8 cellular contexts compared by ENCODE assay signal in the genomic region with DNA sequence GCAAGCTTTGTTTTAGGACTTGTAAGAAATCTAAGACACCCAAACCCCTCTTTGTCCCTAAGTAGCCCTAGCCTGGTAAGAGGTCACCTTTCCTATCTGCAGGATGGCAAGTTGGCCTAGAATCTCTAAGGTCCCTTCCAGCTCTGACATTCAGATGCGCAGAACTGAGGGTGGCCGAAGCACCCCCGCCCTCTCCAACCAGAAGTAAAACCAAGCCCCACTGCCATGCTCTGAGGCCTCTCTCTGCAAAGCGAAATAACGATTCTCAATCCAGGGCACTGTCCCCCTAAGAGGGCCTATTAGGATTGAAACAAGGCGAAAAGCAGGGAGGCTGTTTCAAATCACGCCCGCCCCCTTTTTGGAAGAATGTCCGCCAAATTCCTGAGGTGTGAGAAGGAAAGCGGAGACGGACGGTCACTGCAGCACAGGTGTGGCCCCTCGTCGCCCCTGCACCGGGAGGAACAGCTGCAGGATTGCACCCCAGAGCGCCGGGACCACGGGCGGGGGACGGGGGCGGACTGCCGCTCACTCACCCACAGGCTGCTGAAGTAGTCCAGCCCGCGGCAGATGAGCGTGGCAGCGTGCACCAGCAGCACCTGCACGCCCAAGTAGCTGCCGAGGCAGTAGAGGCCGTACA. TPM values are rescaled to one million over a fixed set of nuclear protein-coding genes. Genes with fewer than 3 reads are reported as not detected.
DNase-seq lines count a peak whose midpoint lies in the region; ATAC-seq, FAIRE-seq and TF ChIP-seq lines count a peak whose summit lies in the region.

No MANE protein-coding gene starts in this region.

- FAIRE-seq in D721Med (lab: Jason Lieb, UNC), result no peak

- H3K4me3 ChIP-seq in gastroesophageal sphincter (peak overlapping the region; percentile 87 to 98), ovary (peak overlapping the region; percentile 96)

- no peak for DNase-seq in activated T-cell treated with anti-CD3 and anti-CD28 coated beads, Interleukin-2, amount 50 U/mL, for 4 hours
- no peak for DNase-seq in activated T-cell treated with anti-CD3 and anti-CD28 coated beads, Interleukin-2, amount 50 U/mL, for 1 hour
- DNase-seq in WTC11 (ENCODE audit: low spot score), result peak; percentile 53
- peak in 3 of 5 donors; percentile 35 to 56 (median 47) for DNase-seq in ovary
- DNase-seq in D721Med (ENCODE audit: insufficient read length, low spot score), result no peak
- DNase-seq in cortex of kidney (lab: John Stamatoyannopoulos, UW), result no peak

- peaks cover 13% of the 10 kb centered on the region for H3K36me3 Mint-ChIP-seq in activated T-cell treated with anti-CD3 and anti-CD28 coated beads, Interleukin-2, amount 50 U/mL, for 4 hours (ENCODE audit: insufficient read depth)
- peaks cover 13% of the 10 kb centered on the region for H3K36me3 Mint-ChIP-seq in WTC11

- H3K9me3 ChIP-seq in gastroesophageal sphincter (no peaks in the 10 kb centered on the region), ovary (no peaks in the 10 kb centered on the region)

- no peak for TF ChIP-seq CTCF in WTC11 (IDR thresholded peaks at IDR 0.05)
- TF ChIP-seq CTCF in gastroesophageal sphincter (IDR thresholded peaks at IDR 0.05), result peak in 1 of 4 experiments; percentile 6
- TF ChIP-seq CTCF in ovary (IDR thresholded peaks at IDR 0.05), result no peak
- no peak for TF ChIP-seq CTCF in D721Med (IDR thresholded peaks at IDR 0.05; ENCODE audit: insufficient read depth, missing control alignments)

- TF ChIP-seq EP300 in gastroesophageal sphincter (IDR thresholded peaks at IDR 0.05) (no peak), ovary (IDR thresholded peaks at IDR 0.05) (no peak)

- H3K4me3 Mint-ChIP-seq in activated T-cell treated with anti-CD3 and anti-CD28 coated beads, Interleukin-2, amount 50 U/mL, for 4 hours, result peak overlapping the region; percentile 92
- peak overlapping the region; percentile 93 for H3K4me3 Mint-ChIP-seq in WTC11

- peak overlapping the region; percentile 76 for H3K27ac Mint-ChIP-seq in WTC11

- TF ChIP-seq POLR2A in gastroesophageal sphincter (IDR thresholded peaks at IDR 0.05), result no peak
- no peak for TF ChIP-seq POLR2A in ovary (IDR thresholded peaks at IDR 0.05)

- WGBS in gastroesophageal sphincter (ENCODE audit: low coverage in 1 of 2), 2 donors, result no CpG with 5 or more reads among the region's 29 CpGs
- 0 to 1% (median 1%) methylated on average over 19 to 29 of the region's 29 CpGs for WGBS in ovary, 3 donors

- no peaks in the 10 kb centered on the region for H3K27me3 Mint-ChIP-seq in activated T-cell treated with anti-CD3 and anti-CD28 coated beads, Interleukin-2, amount 50 U/mL, for 4 hours (ENCODE audit: low read depth)
- no peaks in the 10 kb centered on the region for H3K27me3 Mint-ChIP-seq in WTC11 (ENCODE audit: low read depth)

- H3K27me3 ChIP-seq in gastroesophageal sphincter, result no peaks in the 10 kb centered on the region
- no peaks in the 10 kb centered on the region for H3K27me3 ChIP-seq in ovary

- CTCF ChIA-PET in WTC11 (lab: Charles Lee), result interaction anchor here (0.6 to 1.7 kb wide), 7 partner anchors 11 to 784 kb away, joined by 3 to 7 read pairs (median 5); no protein-coding TSS in a partner anchor

- no peak for ATAC-seq in activated T-cell treated with anti-CD3 and anti-CD28 coated beads, Interleukin-2, amount 50 U/mL, for 4 hours
- ATAC-seq in WTC11 (peak; percentile 2), gastroesophageal sphincter (no peak), GM18502 (IDR thresholded peaks at IDR 0.05; ENCODE audit: poor library complexity, unreplicated experiment) (no peak)

- H3K36me3 ChIP-seq in gastroesophageal sphincter, result no peaks in the 10 kb centered on the region
- H3K36me3 ChIP-seq in ovary, result no peaks in the 10 kb centered on the region

- intact Hi-C loops in ovary (cut with DNase I), result loop anchor here in 3 of 4 donors (10.0 kb wide), 1 partner anchor 104 kb away; a partner anchor contains a TSS

- peaks cover 41% of the 10 kb centered on the region for H3K4me1 Mint-ChIP-seq in activated T-cell treated with anti-CD3 and anti-CD28 coated beads, Interleukin-2, amount 50 U/mL, for 4 hours (ENCODE audit: low read depth)
- H3K4me1 Mint-ChIP-seq in WTC11, result peaks cover 53% of the 10 kb centered on the region

- H3K27ac ChIP-seq in gastroesophageal sphincter (peak overlapping the region; percentile 62 to 95 (median 91)), ovary (peak overlapping the region; percentile 65 to 82)

- H3K4me1 ChIP-seq in gastroesophageal sphincter (peaks cover 2 to 55% (median 18%) of the 10 kb centered on the region in 3 donors), ovary (ENCODE audit: insufficient read depth) (peaks cover 14% of the 10 kb centered on the region)

- H3K9me3 Mint-ChIP-seq in activated T-cell treated with anti-CD3 and anti-CD28 coated beads, Interleukin-2, amount 50 U/mL, for 4 hours, result no peaks in the 10 kb centered on the region
- no peaks in the 10 kb centered on the region for H3K9me3 Mint-ChIP-seq in WTC11

- POLR2A ChIA-PET in WTC11 (lab: Charles Lee), result interaction anchor here (0.6 to 2.2 kb wide), 3 partner anchors 10 to 277 kb away, joined by 4 to 9 read pairs (median 5); no protein-coding TSS in a partner anchor

TF ChIP-seq in WTC11, 78 proteins besides CTCF, POLR2A, EP300 and RAD21 (continues in another document):
- TF ChIP-seq GRHL2 (CRISPR knock-in tag; IDR thresholded peaks at IDR 0.05; ENCODE audit: insufficient replicate concordance, severe bottlenecking) (no peak), GABPB1 (CRISPR knock-in tag; IDR thresholded peaks at IDR 0.05) (0 out of 2 replicates have a peak, but pooled peaks have one; percentile 20), NR2C2 (CRISPR knock-in tag; IDR thresholded peaks at IDR 0.05) (peak; percentile 12; the same call in 1 of the 2 replicates), RELA (CRISPR knock-in tag; IDR thresholded peaks at IDR 0.05; ENCODE audit: borderline replicate concordance) (peak; percentile 74; the same call in 1 of the 2 replicates)
- TF ChIP-seq, protein P1, sequence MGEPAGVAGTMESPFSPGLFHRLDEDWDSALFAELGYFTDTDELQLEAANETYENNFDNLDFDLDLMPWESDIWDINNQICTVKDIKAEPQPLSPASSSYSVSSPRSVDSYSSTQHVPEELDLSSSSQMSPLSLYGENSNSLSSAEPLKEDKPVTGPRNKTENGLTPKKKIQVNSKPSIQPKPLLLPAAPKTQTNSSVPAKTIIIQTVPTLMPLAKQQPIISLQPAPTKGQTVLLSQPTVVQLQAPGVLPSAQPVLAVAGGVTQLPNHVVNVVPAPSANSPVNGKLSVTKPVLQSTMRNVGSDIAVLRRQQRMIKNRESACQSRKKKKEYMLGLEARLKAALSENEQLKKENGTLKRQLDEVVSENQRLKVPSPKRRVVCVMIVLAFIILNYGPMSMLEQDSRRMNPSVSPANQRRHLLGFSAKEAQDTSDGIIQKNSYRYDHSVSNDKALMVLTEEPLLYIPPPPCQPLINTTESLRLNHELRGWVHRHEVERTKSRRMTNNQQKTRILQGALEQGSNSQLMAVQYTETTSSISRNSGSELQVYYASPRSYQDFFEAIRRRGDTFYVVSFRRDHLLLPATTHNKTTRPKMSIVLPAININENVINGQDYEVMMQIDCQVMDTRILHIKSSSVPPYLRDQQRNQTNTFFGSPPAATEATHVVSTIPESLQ (CRISPR knock-in tag; IDR thresholded peaks at IDR 0.05), result no peak
- TF ChIP-seq, protein P2, sequence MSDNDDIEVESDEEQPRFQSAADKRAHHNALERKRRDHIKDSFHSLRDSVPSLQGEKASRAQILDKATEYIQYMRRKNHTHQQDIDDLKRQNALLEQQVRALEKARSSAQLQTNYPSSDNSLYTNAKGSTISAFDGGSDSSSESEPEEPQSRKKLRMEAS (CRISPR knock-in tag; IDR thresholded peaks at IDR 0.05), result peak; percentile 31; the same call in 1 of the 2 replicates
- TF ChIP-seq, protein P3, sequence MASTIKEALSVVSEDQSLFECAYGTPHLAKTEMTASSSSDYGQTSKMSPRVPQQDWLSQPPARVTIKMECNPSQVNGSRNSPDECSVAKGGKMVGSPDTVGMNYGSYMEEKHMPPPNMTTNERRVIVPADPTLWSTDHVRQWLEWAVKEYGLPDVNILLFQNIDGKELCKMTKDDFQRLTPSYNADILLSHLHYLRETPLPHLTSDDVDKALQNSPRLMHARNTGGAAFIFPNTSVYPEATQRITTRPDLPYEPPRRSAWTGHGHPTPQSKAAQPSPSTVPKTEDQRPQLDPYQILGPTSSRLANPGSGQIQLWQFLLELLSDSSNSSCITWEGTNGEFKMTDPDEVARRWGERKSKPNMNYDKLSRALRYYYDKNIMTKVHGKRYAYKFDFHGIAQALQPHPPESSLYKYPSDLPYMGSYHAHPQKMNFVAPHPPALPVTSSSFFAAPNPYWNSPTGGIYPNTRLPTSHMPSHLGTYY (CRISPR knock-in tag; IDR thresholded peaks at IDR 0.05), result no peak

RNA-seq across cellular contexts. Expression of a gene that starts 0.8 kb away (rescaled TPM):
- total RNA-seq in activated T-cell treated with anti-CD3 and anti-CD28 coated beads, Interleukin-2, amount 50 U/mL, for 4 hours, result 10 to 100 TPM; 18.7 to 19.6 (median 19.0) TPM
- total RNA-seq in WTC11 (2021), result 40.8 to 47.2 TPM (median 43.2 TPM) in 3 replicates
- total RNA-seq in gastroesophageal sphincter, result 100 to 1,000 TPM; 130 to 180 (median 142) TPM
- total RNA-seq in ovary, result 10 to 100 TPM; 51.0 to 91.1 (median 77.4) TPM
- polyA plus RNA-seq in ovary, result 100 to 1,000 TPM in 1 of 2 donors, 10 to 100 TPM in 1; 28.1 to 102 TPM

RNA-seq across cellular contexts. Expression of a gene that starts 48.1 kb away (rescaled TPM):
- under 1 TPM in 1 of 3 donors, not detected in 2; 0.10 TPM for total RNA-seq in activated T-cell treated with anti-CD3 and anti-CD28 coated beads, Interleukin-2, amount 50 U/mL, for 4 hours
- total RNA-seq in WTC11 (2021) (0.71 to 1.1 TPM (median 1.0 TPM) in 3 replicates), gastroesophageal sphincter (10 to 100 TPM in 2 of 4 donors, 1 to 10 TPM in 2; 4.6 to 11.5 (median 10.1) TPM), ovary (10 to 100 TPM in 6 of 7 donors, 1 to 10 TPM in 1; 8.3 to 49.8 (median 31.5) TPM)
- polyA plus RNA-seq in ovary, result 10 to 100 TPM; 10.2 to 17.5 TPM

Comparison
In these comparisons a context has a peak if more than half of its experiments do, and no peak if none do; other contexts are left out.
1. DNase-seq: peak in WTC11 (single experiment) and ovary (3 of 5); none in activated T-cell treated with anti-CD3 and anti-CD28 coated beads, Interleukin-2, amount 50 U/mL, for 4 hours (single experiment), activated T-cell treated with anti-CD3 and anti-CD28 coated beads, Interleukin-2, amount 50 U/mL, for 1 hour (single experiment), D721Med (single experiment) and cortex of kidney (single experiment).